Comparison of ENCODE assay signal across 1 cellular context in genomic region chr1:16699440-16699839, GRCh38. TPM values are rescaled to one million over a fixed set of nuclear protein-coding genes. Genes with fewer than 3 reads are reported as not detected.
"Had no signal": no experiment of that assay in that cellular context is flagged by ENCODE, and none has a peak within 500 bp of the region (broad histone marks: within the 10 kb centered on the region; RNA-seq: fewer than 3 reads in every experiment).

No MANE protein-coding gene starts in this region.

RNA-seq across cellular contexts. Expression of gene RNU1-3, which starts 32.7 kb away (rescaled TPM):
- total RNA-seq: osteoblast had no signal

RNA-seq across cellular contexts. Expression of gene RNU1-4, which starts 40.9 kb away (rescaled TPM):
- total RNA-seq: osteoblast had no signal
